ENCODE assay signal across 30 cellular contexts in genomic region chr5:113433071-113433470, GRCh38. TPM values are rescaled to one million over a fixed set of nuclear protein-coding genes. Genes with fewer than 3 reads are reported as not detected.
"Had no signal": no experiment of that assay in that cellular context is flagged by ENCODE, and none has a peak within 500 bp of the region (broad histone marks: within the 10 kb centered on the region; RNA-seq: fewer than 3 reads in every experiment).

No MANE protein-coding gene starts in this region.

- H3K4me1 Mint-ChIP-seq: natural killer cell; stimulated activated effector memory CD8-positive, alpha-beta T cell treated with anti-CD3 and anti-CD28 coated beads, Interleukin-12 subunit alpha, Interleukin-12 subunit beta, amount 100 ng/mL, for 72 hours; stimulated activated naive B cell treated with anti-CD40 and anti-IgM and Interleukin-4, amounts not matched to agents 10 μg/mL and 1 μg/mL and 100 μg/mL, for 72 hours had no signal

- H3K27me3 Mint-ChIP-seq: progenitor cell of endocrine pancreas; stimulated activated naive CD8-positive, alpha-beta T cell treated with anti-CD3 and anti-CD28 coated beads, Interleukin-15, Interleukin-2, amounts not matched to agents 100 ng/mL and 50 ng/mL, for 24 hours had no signal

- H3K4me1 ChIP-seq: parathyroid adenoma, psoas muscle, right lobe of liver, sigmoid colon, thyroid gland, tibial nerve, upper lobe of left lung, vagina had no signal

- H3K9me3 Mint-ChIP-seq: naive thymus-derived CD4-positive, alpha-beta T cell; natural killer cell; stimulated activated effector memory CD8-positive, alpha-beta T cell treated with anti-CD3 and anti-CD28 coated beads, Interleukin-12 subunit alpha, Interleukin-12 subunit beta, amount 100 ng/mL, for 72 hours; stimulated activated naive CD8-positive, alpha-beta T cell treated with anti-CD3 and anti-CD28 coated beads, Interleukin-15, Interleukin-2, amounts not matched to agents 100 ng/mL and 50 ng/mL, for 24 hours had no signal

- H3K4me3 Mint-ChIP-seq: naive thymus-derived CD4-positive, alpha-beta T cell; natural killer cell; stimulated activated effector memory CD8-positive, alpha-beta T cell treated with anti-CD3 and anti-CD28 coated beads, Interleukin-12 subunit alpha, Interleukin-12 subunit beta, amount 100 ng/mL, for 72 hours; stimulated activated naive B cell treated with anti-CD40 and anti-IgM and Interleukin-4, amounts not matched to agents 10 μg/mL and 1 μg/mL and 100 μg/mL, for 72 hours; stimulated activated naive CD8-positive, alpha-beta T cell treated with anti-CD3 and anti-CD28 coated beads, Interleukin-15, Interleukin-2, amounts not matched to agents 100 ng/mL and 50 ng/mL, for 24 hours had no signal

- H3K4me3 ChIP-seq: ovary, psoas muscle, right lobe of liver, sigmoid colon, stomach, thoracic aorta, thyroid gland, tibial nerve, upper lobe of left lung, vagina had no signal

- H3K9ac ChIP-seq: parathyroid adenoma had no signal

- H3K36me3 ChIP-seq: ovary, right lobe of liver, sigmoid colon, stomach, thoracic aorta, thyroid gland, tibial nerve, upper lobe of left lung, vagina had no signal

- H3K27ac Mint-ChIP-seq: naive thymus-derived CD4-positive, alpha-beta T cell; natural killer cell; progenitor cell of endocrine pancreas; stimulated activated effector memory CD8-positive, alpha-beta T cell treated with anti-CD3 and anti-CD28 coated beads, Interleukin-12 subunit alpha, Interleukin-12 subunit beta, amount 100 ng/mL, for 72 hours; stimulated activated naive B cell treated with anti-CD40 and anti-IgM and Interleukin-4, amounts not matched to agents 10 μg/mL and 1 μg/mL and 100 μg/mL, for 72 hours; stimulated activated naive CD8-positive, alpha-beta T cell treated with anti-CD3 and anti-CD28 coated beads, Interleukin-15, Interleukin-2, amounts not matched to agents 100 ng/mL and 50 ng/mL, for 24 hours had no signal

- H3K36me3 Mint-ChIP-seq: naive thymus-derived CD4-positive, alpha-beta T cell; natural killer cell; stimulated activated effector memory CD8-positive, alpha-beta T cell treated with anti-CD3 and anti-CD28 coated beads, Interleukin-12 subunit alpha, Interleukin-12 subunit beta, amount 100 ng/mL, for 72 hours; stimulated activated naive B cell treated with anti-CD40 and anti-IgM and Interleukin-4, amounts not matched to agents 10 μg/mL and 1 μg/mL and 100 μg/mL, for 72 hours had no signal

- H3K27ac ChIP-seq: ovary, parathyroid adenoma, psoas muscle, right lobe of liver, sigmoid colon, stomach, thoracic aorta, thyroid gland, tibial nerve, upper lobe of left lung, vagina had no signal

- H3K27me3 ChIP-seq: ovary, right lobe of liver, sigmoid colon, stomach, thyroid gland, tibial nerve, upper lobe of left lung, vagina had no signal

- DNase-seq: naive thymus-derived CD4-positive, alpha-beta T cell; natural killer cell; occipital lobe; ovary; posterior cingulate gyrus; psoas muscle; sigmoid colon; small intestine; stimulated activated CD4-positive, alpha-beta T cell treated with anti-CD3 and anti-CD28 coated beads, Interleukin-15, amount 100 ng/mL, for 24 hours; stimulated activated CD4-positive, alpha-beta T cell treated with anti-CD3 and anti-CD28 coated beads, Interleukin-2, amount 100 ng/mL, for 24 hours; stimulated activated CD4-positive, alpha-beta T cell treated with anti-CD3 and anti-CD28 coated beads, Interleukin-2, amount 100 ng/mL, for 48 hours; stimulated activated CD4-positive, alpha-beta T cell treated with anti-CD3 and anti-CD28 coated beads, Interleukin-4, amount 100 ng/mL, for 24 hours; stimulated activated naive B cell treated with anti-CD40 and anti-IgM and Interleukin-4, amounts not matched to agents 10 μg/mL and 1 μg/mL and 100 μg/mL, for 72 hours; stimulated activated naive CD4-positive, alpha-beta T cell treated with Interleukin-2 at 50 U/mL for 16 hours; stomach; thyroid gland; trophoblast cell had no signal

- ATAC-seq: naive thymus-derived CD4-positive, alpha-beta T cell; natural killer cell; psoas muscle; right cardiac atrium; right lobe of liver; stimulated activated effector memory CD8-positive, alpha-beta T cell treated with anti-CD3 and anti-CD28 coated beads, Interleukin-12 subunit alpha, Interleukin-12 subunit beta, amount 100 ng/mL, for 72 hours; stimulated activated naive B cell treated with anti-CD40 and anti-IgM and Interleukin-4, amounts not matched to agents 10 μg/mL and 1 μg/mL and 100 μg/mL, for 72 hours had no signal

- H3K9me3 ChIP-seq: ovary, psoas muscle, right lobe of liver, sigmoid colon, stomach, thoracic aorta, thyroid gland, tibial nerve, upper lobe of left lung, vagina had no signal

- H2AFZ ChIP-seq: parathyroid adenoma had no signal

- H3K79me2 ChIP-seq: parathyroid adenoma had no signal

RNA-seq across cellular contexts. Expression of gene TSSK1B, which starts 1.7 kb away (rescaled TPM):
- total RNA-seq: naive thymus-derived CD4-positive, alpha-beta T cell; natural killer cell; psoas muscle; right lobe of liver; sigmoid colon; skeletal muscle tissue; subcutaneous adipose tissue; temporal lobe; thoracic aorta had no signal
